In genomic region chr3:30161370-30161769, GRCh38 we compare ENCODE assay signal across 18 cellular contexts.
DNase-seq lines count a peak whose midpoint lies in the region; ATAC-seq, FAIRE-seq and TF ChIP-seq lines count a peak whose summit lies in the region.
"Had no signal": no experiment of that assay in that cellular context is flagged by ENCODE, and none has a peak within 500 bp of the region (broad histone marks: within the 10 kb centered on the region; RNA-seq: fewer than 3 reads in every experiment).

No MANE protein-coding gene starts in this region.

- peak overlapping the region; percentile 57 for H3K4me3 Mint-ChIP-seq in dendritic cell treated with granulocyte-macrophage colony-stimulating factor and Interleukin-4, amounts not matched to agents 40 ng/mL and 50 ng/mL, for 4 days
- H3K4me3 Mint-ChIP-seq: activated CD4-positive, alpha-beta T cell treated with anti-CD3 and anti-CD28 coated beads, Interleukin-2, amount 10 ng/mL, durations not matched to agents 24 days and 14 days; natural killer cell treated with Interleukin-12 subunit alpha and Interleukin-12 subunit beta and Interleukin-15 and Interleukin-18, amount 100 ng/mL, for 72 hours; T-helper 17 cell had no signal

- intact Hi-C loops in Right ventricle myocardium inferior (cut with DNase I) = no loop called here
- intact Hi-C loops in cardiac septum (cut with DNase I) = loop anchor here (5.0 kb wide), 1 partner anchor 36 kb away; no protein-coding TSS in a partner anchor
- intact Hi-C loops in dendritic cell treated with granulocyte-macrophage colony-stimulating factor and Interleukin-4, amounts not matched to agents 40 ng/mL and 50 ng/mL, for 4 days (cut with micrococcal nuclease) = no loop called here
- intact Hi-C loops in left lung (cut with DNase I) = no loop called here
- intact Hi-C loops in uterus (cut with DNase I; ENCODE audit: low total_unique reads) = no loop called here

- peaks cover 7% of the 10 kb centered on the region for H3K9me3 Mint-ChIP-seq in dendritic cell treated with granulocyte-macrophage colony-stimulating factor and Interleukin-4, amounts not matched to agents 40 ng/mL and 50 ng/mL, for 4 days
- H3K9me3 Mint-ChIP-seq: natural killer cell treated with Interleukin-12 subunit alpha and Interleukin-12 subunit beta and Interleukin-15 and Interleukin-18, amount 100 ng/mL, for 72 hours had no signal

- TF ChIP-seq POLR2A in uterus (IDR thresholded peaks at IDR 0.05) = no peak

- H3K27me3 ChIP-seq in left lung = no peaks in the 10 kb centered on the region
- no peaks in the 10 kb centered on the region for H3K27me3 ChIP-seq in uterus
- H3K27me3 ChIP-seq: cardiac muscle cell, vagina had no signal

- H3K36me3 Mint-ChIP-seq in dendritic cell treated with granulocyte-macrophage colony-stimulating factor and Interleukin-4, amounts not matched to agents 40 ng/mL and 50 ng/mL, for 4 days (ENCODE audit: low read depth) = no peaks in the 10 kb centered on the region
- H3K36me3 Mint-ChIP-seq: natural killer cell treated with Interleukin-12 subunit alpha and Interleukin-12 subunit beta and Interleukin-15 and Interleukin-18, amount 100 ng/mL, for 72 hours had no signal

- no peak for FAIRE-seq in D721Med (lab: Jason Lieb, UNC)
- FAIRE-seq: A549, GM12891 had no signal

- ATAC-seq in Right ventricle myocardium inferior (peak; percentile 89), left lung (peak; percentile 89), HG03457 (IDR thresholded peaks at IDR 0.05; ENCODE audit: unreplicated experiment) (no peak)
- ATAC-seq: A549; natural killer cell treated with Interleukin-12 subunit alpha and Interleukin-12 subunit beta and Interleukin-15 and Interleukin-18, amount 100 ng/mL, for 72 hours; T-helper 17 cell had no signal

- H3K4me1 Mint-ChIP-seq in dendritic cell treated with granulocyte-macrophage colony-stimulating factor and Interleukin-4, amounts not matched to agents 40 ng/mL and 50 ng/mL, for 4 days (ENCODE audit: low read depth) = peaks cover 28% of the 10 kb centered on the region
- H3K4me1 Mint-ChIP-seq: T-helper 17 cell had no signal

- H3K4me3 ChIP-seq in left lung (no peak overlapping the region), uterus (no peak overlapping the region)
- H3K4me3 ChIP-seq: A549, cardiac muscle cell, PC-9, vagina had no signal

- peaks cover 2% of the 10 kb centered on the region for H3K27me3 Mint-ChIP-seq in dendritic cell treated with granulocyte-macrophage colony-stimulating factor and Interleukin-4, amounts not matched to agents 40 ng/mL and 50 ng/mL, for 4 days

- peak overlapping the region; percentile 19 for H3K27ac Mint-ChIP-seq in dendritic cell treated with granulocyte-macrophage colony-stimulating factor and Interleukin-4, amounts not matched to agents 40 ng/mL and 50 ng/mL, for 4 days
- H3K27ac Mint-ChIP-seq: activated CD4-positive, alpha-beta T cell treated with anti-CD3 and anti-CD28 coated beads, Interleukin-2, amount 10 ng/mL, durations not matched to agents 24 days and 14 days; natural killer cell treated with Interleukin-12 subunit alpha and Interleukin-12 subunit beta and Interleukin-15 and Interleukin-18, amount 100 ng/mL, for 72 hours; T-helper 17 cell had no signal

- H3K27ac ChIP-seq in left lung = peak overlapping the region in 1 of 2 donors; percentile 13
- H3K27ac ChIP-seq in uterus = no peak overlapping the region
- H3K27ac ChIP-seq: A549, cardiac muscle cell, epithelial cell of prostate, PC-9, vagina had no signal

- no peaks in the 10 kb centered on the region for H3K36me3 ChIP-seq in left lung
- no peaks in the 10 kb centered on the region for H3K36me3 ChIP-seq in uterus
- H3K36me3 ChIP-seq: cardiac muscle cell, vagina had no signal

- H3K9me3 ChIP-seq in left lung (peaks cover 0 to 3% of the 10 kb centered on the region in 2 donors), uterus (no peaks in the 10 kb centered on the region)
- H3K9me3 ChIP-seq: A549, vagina had no signal

- no peak for DNase-seq in Right ventricle myocardium inferior (ENCODE audit: missing footprints)
- DNase-seq in cardiac septum (ENCODE audit: low spot score) = no peak
- no peak for DNase-seq in left lung
- DNase-seq in uterus = peak; percentile 21 to 33
- no peak for DNase-seq in D721Med (ENCODE audit: insufficient read length, low spot score)
- no peak for DNase-seq in HuH-7 (ENCODE audit: low spot score)
- DNase-seq: activated CD4-positive, alpha-beta T cell treated with anti-CD3 and anti-CD28 coated beads, Interleukin-2, amount 10 ng/mL, durations not matched to agents 24 days and 14 days; NCI-H2171 treated with DMSO at 0.1 percent for 48 hours; PC-9; T-helper 17 cell had no signal

- H3K4me1 ChIP-seq in left lung (peaks cover 3 to 14% of the 10 kb centered on the region in 2 donors), uterus (no peaks in the 10 kb centered on the region)
- H3K4me1 ChIP-seq: vagina had no signal

- no peak for TF ChIP-seq CTCF in left lung (IDR thresholded peaks at IDR 0.05)
- no peak for TF ChIP-seq CTCF in uterus (IDR thresholded peaks at IDR 0.05)
- TF ChIP-seq CTCF in D721Med (IDR thresholded peaks at IDR 0.05; ENCODE audit: insufficient read depth, missing control alignments) = no peak

Comparison
In these comparisons a context has a peak if more than half of its experiments do, and no peak if none do; other contexts are left out.
1. DNase-seq: peak in uterus (2 of 2); none in Right ventricle myocardium inferior (single experiment), cardiac septum (single experiment), left lung (0 of 2), D721Med (single experiment) and HuH-7 (single experiment).